21 cellular contexts compared by ENCODE assay signal in the genomic region with DNA sequence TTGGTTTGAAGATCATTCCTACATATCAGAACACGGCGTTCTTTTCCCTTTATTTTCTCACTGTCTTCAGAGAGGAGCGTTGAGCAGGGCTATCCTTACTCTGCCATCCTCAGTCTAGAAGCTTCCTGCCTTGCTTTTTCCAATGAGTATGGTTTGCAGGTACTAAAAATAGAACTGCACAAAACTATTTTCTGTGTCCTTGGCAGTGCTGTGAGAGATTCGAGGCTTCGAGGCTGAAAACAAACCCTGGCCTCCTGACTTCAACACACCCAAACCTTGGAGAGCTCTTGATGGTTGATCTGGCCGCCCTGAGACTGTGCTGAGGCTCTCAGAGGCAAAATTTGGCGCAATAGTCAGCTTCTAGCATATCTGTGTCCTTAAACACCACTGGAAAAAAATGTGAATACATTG.
DNase-seq lines count a peak whose midpoint lies in the region; ATAC-seq and TF ChIP-seq lines count a peak whose summit lies in the region.
"Had no signal": no experiment of that assay in that cellular context is flagged by ENCODE, and none has a peak within 500 bp of the region (broad histone marks: within the 10 kb centered on the region; RNA-seq: fewer than 3 reads in every experiment).

No MANE protein-coding gene starts in this region.

- H3K27ac Mint-ChIP-seq in CD14-positive monocyte, result peak overlapping the region in 5 of 7 donors; percentile 26 to 69 (median 37)

- no TSS peak for BruUV-seq in PC-9 (replicated peaks; lab: Mats Ljungman, UMichigan)

- H3K4me3 Mint-ChIP-seq in CD14-positive monocyte, result no peak overlapping the region
- H3K4me3 Mint-ChIP-seq: CD4-positive, alpha-beta memory T cell; natural killer cell treated with Interleukin-12 subunit alpha and Interleukin-12 subunit beta and Interleukin-15 and Interleukin-18, amount 100 ng/mL, for 72 hours had no signal

- no peaks in the 10 kb centered on the region for H3K9me2 ChIP-seq in PC-9 (ENCODE audit: insufficient read depth)

- 0 out of 2 replicates have a peak, but pooled peaks cover 3% of the 10 kb centered on the region for H4K20me1 ChIP-seq in PC-9 (ENCODE audit: insufficient read depth)

- H3K9me3 ChIP-seq in adrenal gland (replicated peaks in 1 of 3) (no peaks in the 10 kb centered on the region), heart left ventricle (no peaks in the 10 kb centered on the region), psoas muscle (no peaks in the 10 kb centered on the region), PC-9 (ENCODE audit: insufficient read depth, low read depth) (no peaks in the 10 kb centered on the region)
- H3K9me3 ChIP-seq: MG63 had no signal

- no peaks in the 10 kb centered on the region for H3K27me3 ChIP-seq in adrenal gland
- no peaks in the 10 kb centered on the region for H3K27me3 ChIP-seq in heart left ventricle
- no peaks in the 10 kb centered on the region for H3K27me3 ChIP-seq in psoas muscle (ENCODE audit: insufficient read depth in 3 of 3, low read length in 2 of 3)
- no peaks in the 10 kb centered on the region for H3K27me3 ChIP-seq in PC-9 (ENCODE audit: insufficient read depth, low read depth)
- H3K27me3 ChIP-seq: MG63 had no signal

- peaks cover 0 to 12% of the 10 kb centered on the region in 2 donors for H3K4me1 ChIP-seq in adrenal gland (replicated peaks in 1 of 2)
- H3K4me1 ChIP-seq in heart left ventricle, result peaks cover 3 to 47% (median 27%) of the 10 kb centered on the region in 12 donors
- peaks cover 23% of the 10 kb centered on the region for H3K4me1 ChIP-seq in psoas muscle
- H3K4me1 ChIP-seq in PC-9 (replicated peaks; ENCODE audit: insufficient read depth), result no peaks in the 10 kb centered on the region

- intact Hi-C loops in CD14-positive monocyte (cut with micrococcal nuclease) (no loop called here), adrenal gland (cut with DNase I) (no loop called here), heart left ventricle (cut with DNase I) (loop anchor here in 2 of 10 donors (5.0 to 10.0 kb wide), 2 partner anchors 77 to 510 kb away; a partner anchor contains a TSS), psoas muscle (cut with DNase I) (loop anchor here (10.0 kb wide), 2 partner anchors 450 to 510 kb away; no protein-coding TSS in a partner anchor), PC-9 (cut with micrococcal nuclease; ENCODE audit: unreplicated experiment) (no loop called here)

- H3K27me3 Mint-ChIP-seq in CD14-positive monocyte (ENCODE audit: low read depth in 3 of 3), result no peaks in the 10 kb centered on the region
- H3K27me3 Mint-ChIP-seq: CD4-positive, alpha-beta memory T cell; natural killer cell treated with Interleukin-12 subunit alpha and Interleukin-12 subunit beta and Interleukin-15 and Interleukin-18, amount 100 ng/mL, for 72 hours had no signal

- WGBS in adrenal gland, 4 donors, result 42 to 55% (median 53%) methylated on average over 7 of the region's 7 CpGs
- 51 to 60% (median 55%) methylated on average over 7 of the region's 7 CpGs for WGBS in heart left ventricle, 4 donors
- 47 to 58% (median 50%) methylated on average over 7 of the region's 7 CpGs for WGBS in psoas muscle, 3 donors

- POLR2A ChIA-PET in PC-9 (lab: Charles Lee; ENCODE audit: unreplicated experiment), result no interaction called here

- peaks cover 0 to 13% of the 10 kb centered on the region in 2 donors for H3K36me3 ChIP-seq in adrenal gland (replicated peaks in 1 of 2)
- peaks cover 0 to 83% (median 29%) of the 10 kb centered on the region in 9 donors for H3K36me3 ChIP-seq in heart left ventricle
- H3K36me3 ChIP-seq in psoas muscle (ENCODE audit: insufficient read depth in 1 of 2, low read depth in 1 of 2), result peaks cover 0 to 38% of the 10 kb centered on the region in 2 donors
- H3K36me3 ChIP-seq in PC-9 (ENCODE audit: low read depth), result no peaks in the 10 kb centered on the region

- DNase-seq in CD14-positive monocyte (ENCODE audit: low spot score) (no peak), adrenal gland (peak in 6 of 7 donors; percentile 27 to 61 (median 36)), heart left ventricle (no peak), psoas muscle (no peak), PC-9 (no peak)
- DNase-seq: ACHN; amniotic stem cell; CD4-positive, alpha-beta memory T cell; cortex of kidney; MG63; NCI-H1694; NCI-H345; NK-92 treated with Interleukin-12 subunit alpha and Interleukin-12 subunit beta, amount 100 ng/mL, for 24 hours; stimulated activated naive CD4-positive, alpha-beta T cell treated with Interleukin-2 at 50 U/mL for 16 hours had no signal

- no peak overlapping the region for H2AFZ ChIP-seq in PC-9

- CTCF ChIA-PET in PC-9 (lab: Charles Lee), result interaction anchor here (0.6 kb wide), 2 partner anchors 76 to 84 kb away, joined by 3 read pairs; no protein-coding TSS in a partner anchor

- H3F3A ChIP-seq in PC-9 (ENCODE audit: insufficient read depth, low read depth), result peaks cover 6% of the 10 kb centered on the region; the same call in 1 of the 2 replicates

- no peaks in the 10 kb centered on the region for H3K79me2 ChIP-seq in PC-9 (ENCODE audit: low read depth)

- no peaks in the 10 kb centered on the region for H3K9me3 Mint-ChIP-seq in CD14-positive monocyte
- H3K9me3 Mint-ChIP-seq: CD4-positive, alpha-beta memory T cell; natural killer cell treated with Interleukin-12 subunit alpha and Interleukin-12 subunit beta and Interleukin-15 and Interleukin-18, amount 100 ng/mL, for 72 hours had no signal

- H3K27ac ChIP-seq in adrenal gland (peak overlapping the region in 2 of 5 donors; percentile 35 to 39), heart left ventricle (peak overlapping the region in 8 of 12 donors; percentile 5 to 53 (median 36)), psoas muscle (no peak overlapping the region), PC-9 (no peak overlapping the region)
- H3K27ac ChIP-seq: RWPE1 had no signal

- ATAC-seq in heart left ventricle, result peak in 3 of 4 donors; percentile 40 to 54 (median 52)
- peak in 3 of 4 donors; percentile 14 to 37 (median 25) for ATAC-seq in psoas muscle
- ATAC-seq in HG02610 (IDR thresholded peaks at IDR 0.05; ENCODE audit: unreplicated experiment), result no peak
- no peak for ATAC-seq in GM19395 (IDR thresholded peaks at IDR 0.05; ENCODE audit: unreplicated experiment)
- ATAC-seq in GM19397 (IDR thresholded peaks at IDR 0.05; ENCODE audit: unreplicated experiment), result no peak
- ATAC-seq: HepG2; natural killer cell treated with Interleukin-12 subunit alpha and Interleukin-12 subunit beta and Interleukin-15 and Interleukin-18, amount 100 ng/mL, for 72 hours had no signal

- TF ChIP-seq CTCF in CD14-positive monocyte (IDR thresholded peaks at IDR 0.05) (no peak), adrenal gland (IDR thresholded peaks at IDR 0.05) (no peak), heart left ventricle (IDR thresholded peaks at IDR 0.05) (no peak), psoas muscle (IDR thresholded peaks at IDR 0.05) (no peak), PC-9 (conservative IDR thresholded peaks at IDR 0.05) (no peak)

- peaks cover 6% of the 10 kb centered on the region for H3K4me1 Mint-ChIP-seq in CD14-positive monocyte

- no peak overlapping the region for H3K4me2 ChIP-seq in PC-9

- H3K4me3 ChIP-seq in adrenal gland, result no peak overlapping the region
- H3K4me3 ChIP-seq in heart left ventricle, result no peak overlapping the region
- no peak overlapping the region for H3K4me3 ChIP-seq in psoas muscle
- H3K4me3 ChIP-seq in PC-9, result no peak overlapping the region
- H3K4me3 ChIP-seq: lung, MG63 had no signal

- peaks cover 28 to 30% of the 10 kb centered on the region in 2 donors for H3K36me3 Mint-ChIP-seq in CD14-positive monocyte
- H3K36me3 Mint-ChIP-seq: natural killer cell treated with Interleukin-12 subunit alpha and Interleukin-12 subunit beta and Interleukin-15 and Interleukin-18, amount 100 ng/mL, for 72 hours had no signal

- TF ChIP-seq POLR2A in adrenal gland (IDR thresholded peaks at IDR 0.05), result no peak
- TF ChIP-seq POLR2A in heart left ventricle (IDR thresholded peaks at IDR 0.05), result no peak

Comparison
In these comparisons a context has a peak if more than half of its experiments do, and no peak if none do; other contexts are left out.
1. DNase-seq: peak in adrenal gland (6 of 7); none in CD14-positive monocyte (single experiment), heart left ventricle (0 of 5), psoas muscle (0 of 2) and PC-9 (0 of 2).
2. H3K27ac ChIP-seq: peak in heart left ventricle (8 of 12); none in psoas muscle (single experiment) and PC-9 (single experiment).
3. ATAC-seq: peak in heart left ventricle (3 of 4) and psoas muscle (3 of 4); none in HG02610 (single experiment), GM19395 (single experiment) and GM19397 (single experiment).
4. intact Hi-C loops: an anchor here in psoas muscle (10.0 kb wide); none called in CD14-positive monocyte, adrenal gland and PC-9.